1 cellular context compared by ENCODE assay signal in genomic region chr17:71349908-71350600, GRCh38.
TF ChIP-seq lines count a peak whose summit lies in the region.

No MANE protein-coding gene starts in this region.

TF ChIP-seq in IMR-90, 13 proteins besides CTCF, POLR2A, EP300 and RAD21:
- TF ChIP-seq ELK1 (IDR thresholded peaks at IDR 0.05; ENCODE audit: borderline replicate concordance, low read depth, low read length) (no peak), CEBPB (IDR thresholded peaks at IDR 0.05; ENCODE audit: low read depth, low read length) (peak; percentile 92), RFX5 (IDR thresholded peaks at IDR 0.05; ENCODE audit: low read depth, low read length) (no peak)
- TF ChIP-seq, protein P1, sequence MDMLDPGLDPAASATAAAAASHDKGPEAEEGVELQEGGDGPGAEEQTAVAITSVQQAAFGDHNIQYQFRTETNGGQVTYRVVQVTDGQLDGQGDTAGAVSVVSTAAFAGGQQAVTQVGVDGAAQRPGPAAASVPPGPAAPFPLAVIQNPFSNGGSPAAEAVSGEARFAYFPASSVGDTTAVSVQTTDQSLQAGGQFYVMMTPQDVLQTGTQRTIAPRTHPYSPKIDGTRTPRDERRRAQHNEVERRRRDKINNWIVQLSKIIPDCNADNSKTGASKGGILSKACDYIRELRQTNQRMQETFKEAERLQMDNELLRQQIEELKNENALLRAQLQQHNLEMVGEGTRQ (IDR thresholded peaks at IDR 0.05; ENCODE audit: low read depth, low read length) = no peak
